Comparison of ENCODE assay signal across 10 cellular contexts in the genomic region with DNA sequence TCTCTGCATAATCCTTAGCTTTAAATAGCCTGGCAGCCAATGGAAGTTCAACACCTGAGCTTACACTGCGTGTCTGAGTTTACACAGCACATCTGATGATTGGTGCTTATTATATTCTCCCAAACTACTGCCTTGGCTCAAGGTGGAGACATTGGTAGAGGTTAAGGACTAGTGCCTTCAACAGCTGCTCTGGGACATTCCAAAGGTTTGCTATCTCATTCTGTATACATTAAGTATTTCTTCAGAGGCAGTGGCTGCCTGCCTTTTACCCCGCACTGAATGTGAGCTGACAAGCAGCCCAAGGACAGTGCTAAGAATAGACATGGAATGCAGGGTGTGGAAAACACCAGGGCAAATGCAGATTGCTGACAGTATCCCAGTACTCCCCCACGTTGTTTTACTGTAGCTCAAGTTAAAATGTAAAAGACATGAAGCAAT. TPM values are rescaled to one million over a fixed set of nuclear protein-coding genes. Genes with fewer than 3 reads are reported as not detected.
DNase-seq lines count a peak whose midpoint lies in the region; ATAC-seq, FAIRE-seq and TF ChIP-seq lines count a peak whose summit lies in the region.
"Had no signal": no experiment of that assay in that cellular context is flagged by ENCODE, and none has a peak within 500 bp of the region (broad histone marks: within the 10 kb centered on the region; RNA-seq: fewer than 3 reads in every experiment).

No MANE protein-coding gene starts in this region.

- TF ChIP-seq CTCF in astrocyte (IDR thresholded peaks at IDR 0.05; ENCODE audit: insufficient read depth, low read depth, low read length) = no peak
- TF ChIP-seq CTCF in hepatocyte (IDR thresholded peaks at IDR 0.05; ENCODE audit: poor library complexity) = no peak

- H3K4me3 ChIP-seq in astrocyte (ENCODE audit: insufficient read depth, low read depth, low read length) (no peak overlapping the region), hepatocyte (no peak overlapping the region), skeletal muscle cell (ENCODE audit: low read depth, low read length) (peak overlapping the region; percentile 6)

- 11% methylated on average over 3 of the region's 3 CpGs for WGBS in hepatocyte (ENCODE audit: low lambda C conversion rate, missing lambda C conversion rate)

- no peaks in the 10 kb centered on the region for H3K36me3 ChIP-seq in astrocyte (ENCODE audit: insufficient read depth, low read length)
- no peaks in the 10 kb centered on the region for H3K36me3 ChIP-seq in hepatocyte (replicated peaks; ENCODE audit: insufficient read depth, low read depth)

- no peaks in the 10 kb centered on the region for H3K27me3 Mint-ChIP-seq in astrocyte (ENCODE audit: low read depth, unreplicated experiment)

- H3K4me1 Mint-ChIP-seq in astrocyte (ENCODE audit: low read depth, unreplicated experiment) = peaks cover 46% of the 10 kb centered on the region

- DNase-seq in H4 (ENCODE audit: low spot score) (peak; percentile 85), astrocyte (ENCODE audit: low read depth) (peak; percentile 73), hepatocyte (ENCODE audit: low spot score) (peak; percentile 80), skeletal muscle cell (ENCODE audit: low read depth) (peak; percentile 72), ureter (ENCODE audit: low spot score) (no peak), SIG-M5 treated with dmso at 0.1 percent for 504 hours (lab: John Stamatoyannopoulos, UW; ENCODE audit: unreplicated experiment) (no peak)
- DNase-seq: NCI-H1105 had no signal

- H3K4me3 Mint-ChIP-seq in astrocyte (ENCODE audit: unreplicated experiment) = peak overlapping the region; percentile 51
- H3K4me3 Mint-ChIP-seq: dendritic cell treated with granulocyte-macrophage colony-stimulating factor and Interleukin-4, amounts not matched to agents 40 ng/mL and 50 ng/mL, for 4 days had no signal

- peaks cover under 1% of the 10 kb centered on the region for H3K9me3 Mint-ChIP-seq in astrocyte (ENCODE audit: unreplicated experiment)

- no peaks in the 10 kb centered on the region for H3K27me3 ChIP-seq in astrocyte (ENCODE audit: insufficient read depth, low read length)
- H3K27me3 ChIP-seq in hepatocyte = no peaks in the 10 kb centered on the region

- H3K4me2 ChIP-seq in astrocyte (ENCODE audit: low read length) (peak overlapping the region; percentile 41), hepatocyte (peak overlapping the region; percentile 47)

- H3K27ac ChIP-seq in astrocyte (ENCODE audit: low read depth, low read length) = no peak overlapping the region
- peak overlapping the region; percentile 75 for H3K27ac ChIP-seq in hepatocyte

- H3K9me2 ChIP-seq in hepatocyte (replicated peaks; ENCODE audit: insufficient read depth) = no peaks in the 10 kb centered on the region

- peak; percentile 90 for FAIRE-seq in astrocyte (lab: Jason Lieb, UNC)

- H3K27ac Mint-ChIP-seq in astrocyte (ENCODE audit: unreplicated experiment) = peak overlapping the region; percentile 95
- H3K27ac Mint-ChIP-seq: dendritic cell treated with granulocyte-macrophage colony-stimulating factor and Interleukin-4, amounts not matched to agents 40 ng/mL and 50 ng/mL, for 4 days had no signal

- H2AFZ ChIP-seq in astrocyte (ENCODE audit: low read depth, low read length) (no peak overlapping the region), hepatocyte (no peak overlapping the region)

- H3K36me3 Mint-ChIP-seq in astrocyte (ENCODE audit: low read depth, unreplicated experiment) = no peaks in the 10 kb centered on the region

- ATAC-seq in GM19455 (IDR thresholded peaks at IDR 0.05; ENCODE audit: unreplicated experiment) = no peak
- ATAC-seq in GM19023 (IDR thresholded peaks at IDR 0.05; ENCODE audit: unreplicated experiment) = no peak

- H3K9me3 ChIP-seq in astrocyte (ENCODE audit: insufficient read depth, low read depth, low read length) (no peaks in the 10 kb centered on the region), hepatocyte (ENCODE audit: low read depth) (no peaks in the 10 kb centered on the region)

- H3K4me1 ChIP-seq in astrocyte (ENCODE audit: insufficient read depth, low read length) = peaks cover 18% of the 10 kb centered on the region
- H3K4me1 ChIP-seq in hepatocyte (ENCODE audit: insufficient read depth) = peaks cover 11% of the 10 kb centered on the region

- H3K79me2 ChIP-seq in astrocyte (ENCODE audit: insufficient read depth, low read length) (no peaks in the 10 kb centered on the region), hepatocyte (no peaks in the 10 kb centered on the region)

- H3K9ac ChIP-seq in astrocyte (ENCODE audit: low read length) = no peak overlapping the region

- H4K20me1 ChIP-seq in astrocyte (ENCODE audit: insufficient read depth, low read length) (no peaks in the 10 kb centered on the region), hepatocyte (ENCODE audit: insufficient read depth, poor library complexity, severe bottlenecking) (no peaks in the 10 kb centered on the region)

RNA-seq across cellular contexts. Expression of a gene that starts 1.6 kb away (rescaled TPM):
- total RNA-seq in H4 (2014; rRNA removed; shearing (Covaris generic)) = 25.8 and 26.7 TPM in 2 replicates
- total RNA-seq in astrocyte (not detected in 2 replicates), hepatocyte (1.8 and 3.2 TPM in 2 replicates), ureter (0.68 TPM)
- polyA plus RNA-seq in hepatocyte = 0.41 and 0.77 TPM in 2 replicates

Comparison
In these comparisons a context has a peak if more than half of its experiments do, and no peak if none do; other contexts are left out.
1. DNase-seq: peak in H4 (single experiment), astrocyte (single experiment), hepatocyte (single experiment) and skeletal muscle cell (single experiment); none in ureter (single experiment) and SIG-M5 treated with dmso at 0.1 percent for 504 hours (single experiment).